In genomic region chr2:236092714-236093113, GRCh38 we compare ENCODE assay signal across 23 cellular contexts.
"Had no signal": no experiment of that assay in that cellular context is flagged by ENCODE, and none has a peak within 500 bp of the region (broad histone marks: within the 10 kb centered on the region; RNA-seq: fewer than 3 reads in every experiment).

No MANE protein-coding gene starts in this region.

- H3K4me1 Mint-ChIP-seq: activated CD4-positive, alpha-beta memory T cell treated with anti-CD3 and anti-CD28 coated beads, Interleukin-2, amount 10 ng/mL, durations not matched to agents 7 days and 5 days; activated CD4-positive, alpha-beta T cell treated with anti-CD3 and anti-CD28 coated beads for 36 hours; central memory CD8-positive, alpha-beta T cell had no signal

- H3K36me3 ChIP-seq: MG63, Peyer's patch, SJCRH30 had no signal

- H3K4me1 ChIP-seq: Peyer's patch, SJCRH30 had no signal

- H3K9me3 Mint-ChIP-seq: activated CD4-positive, alpha-beta memory T cell treated with anti-CD3 and anti-CD28 coated beads, Interleukin-2, amount 10 ng/mL, durations not matched to agents 7 days and 5 days; brain; central memory CD8-positive, alpha-beta T cell had no signal

- H3K4me3 Mint-ChIP-seq: activated CD4-positive, alpha-beta memory T cell treated with anti-CD3 and anti-CD28 coated beads, Interleukin-2, amount 10 ng/mL, durations not matched to agents 7 days and 5 days; activated CD4-positive, alpha-beta T cell treated with anti-CD3 and anti-CD28 coated beads for 36 hours; activated naive CD8-positive, alpha-beta T cell; brain; central memory CD8-positive, alpha-beta T cell had no signal

- H3K4me3 ChIP-seq: MG63, Peyer's patch, SJCRH30 had no signal

- H3K27ac Mint-ChIP-seq: activated CD4-positive, alpha-beta memory T cell treated with anti-CD3 and anti-CD28 coated beads, Interleukin-2, amount 10 ng/mL, durations not matched to agents 7 days and 5 days; activated CD4-positive, alpha-beta T cell treated with anti-CD3 and anti-CD28 coated beads for 36 hours; activated naive CD8-positive, alpha-beta T cell; brain had no signal

- H3K36me3 Mint-ChIP-seq: activated naive CD8-positive, alpha-beta T cell had no signal

- H3K27ac ChIP-seq: Peyer's patch, RWPE1, SJCRH30, VCaP had no signal

- ATAC-seq: activated CD4-positive, alpha-beta T cell treated with anti-CD3 and anti-CD28 coated beads for 36 hours had no signal

- H3K27me3 Mint-ChIP-seq: activated CD4-positive, alpha-beta memory T cell treated with anti-CD3 and anti-CD28 coated beads, Interleukin-2, amount 10 ng/mL, durations not matched to agents 7 days and 5 days; activated CD4-positive, alpha-beta T cell treated with anti-CD3 and anti-CD28 coated beads for 36 hours; activated naive CD8-positive, alpha-beta T cell; central memory CD8-positive, alpha-beta T cell had no signal

- H3K27me3 ChIP-seq: MG63, Peyer's patch, SJCRH30 had no signal

- DNase-seq: activated CD4-positive, alpha-beta memory T cell treated with anti-CD3 and anti-CD28 coated beads, Interleukin-2, amount 10 ng/mL, durations not matched to agents 7 days and 5 days; activated CD4-positive, alpha-beta T cell treated with anti-CD3 and anti-CD28 coated beads for 36 hours; activated CD4-positive, alpha-beta T cell treated with anti-CD3 and anti-CD28 coated beads, Interleukin-2, amount 50 U/mL, for 1 hour; activated CD8-positive, alpha-beta memory T cell treated with anti-CD3 and anti-CD28 coated beads, Interleukin-2, amount 50 U/mL, for 48 hours; activated naive CD4-positive, alpha-beta T cell; activated T-cell treated with anti-CD3 and anti-CD28 coated beads, Interleukin-2, amount 50 U/mL, for 1 hour; amygdala; MG63; NCI-H1105; NCI-H1436; NCI-H1694 treated with DMSO at 0.1 percent for 48 hours; NCI-H2029 treated with DMSO at 0.1 percent for 48 hours; NCI-H510A treated with DMSO at 0.1 percent for 48 hours; Right ventricle myocardium superior; SJCRH30; SK-N-SH; T-helper 1 cell had no signal

- H3K9me3 ChIP-seq: MG63, Peyer's patch, SJCRH30, SK-N-SH had no signal
